Comparison of ENCODE assay signal across 8 cellular contexts in the genomic region with DNA sequence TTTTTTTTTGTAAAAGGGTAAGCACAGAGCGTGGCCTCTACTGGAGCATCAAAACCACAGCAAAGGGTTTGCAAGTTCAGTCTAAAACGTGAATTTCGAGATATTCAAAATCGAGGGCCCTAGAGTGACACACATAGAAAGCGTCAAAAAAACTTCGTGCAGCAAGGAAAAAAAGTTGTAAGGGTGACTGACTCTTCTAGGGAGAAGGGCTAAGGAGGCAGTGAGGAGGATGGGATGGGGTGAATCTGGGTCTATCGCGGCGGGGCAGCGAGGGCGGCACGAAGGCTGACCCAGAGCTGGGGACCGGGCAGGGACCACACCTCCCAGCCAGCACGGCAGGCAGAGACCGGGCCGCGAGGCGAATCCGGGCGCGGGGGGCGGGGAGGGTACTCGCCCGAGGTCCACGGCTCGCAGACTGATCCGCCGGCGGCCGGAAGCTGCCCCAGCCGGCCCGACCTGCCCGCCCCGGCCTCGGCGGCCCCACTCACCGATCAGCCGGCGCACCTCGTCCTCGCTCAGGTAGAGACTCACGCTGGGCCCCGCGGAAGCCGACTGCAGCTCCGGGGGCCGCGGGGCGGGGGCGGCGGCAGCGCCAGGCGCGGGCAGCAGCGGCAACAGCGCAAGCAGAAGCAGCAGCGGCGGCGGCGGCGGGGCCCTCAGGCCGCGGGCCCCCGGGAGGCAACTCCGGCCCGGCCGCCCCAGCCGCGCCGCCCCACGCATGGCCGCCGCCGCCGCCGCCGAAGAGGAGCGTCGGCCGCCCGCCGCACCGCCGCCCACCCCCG. TPM values are rescaled to one million over a fixed set of nuclear protein-coding genes. Genes with fewer than 3 reads are reported as not detected.
DNase-seq lines count a peak whose midpoint lies in the region; ATAC-seq and TF ChIP-seq lines count a peak whose summit lies in the region.

No MANE protein-coding gene starts in this region.

- no peak for TF ChIP-seq CTCF in AG04449 (IDR thresholded peaks at IDR 0.05; ENCODE audit: insufficient read depth, low read length, missing control alignments)
- no peak for TF ChIP-seq CTCF in fibroblast of the aortic adventitia (IDR thresholded peaks at IDR 0.05; ENCODE audit: insufficient read depth, low read length)
- no peak for TF ChIP-seq CTCF in neural cell (IDR thresholded peaks at IDR 0.05; ENCODE audit: poor library complexity, severe bottlenecking)
- no peak for TF ChIP-seq CTCF in suprapubic skin (IDR thresholded peaks at IDR 0.05)

- CTCF ChIA-PET in AG04449 (lab: Yijun Ruan, JAX) = interaction anchor here (0.6 to 4.7 kb wide), 6 partner anchors 10 to 115 kb away, joined by 3 to 26 read pairs (median 6); no protein-coding TSS in a partner anchor

- POLR2A ChIA-PET in AG04449 (lab: Yijun Ruan, JAX) = interaction anchor here (0.8 to 1.0 kb wide), 3 partner anchors 19 to 235 kb away, joined by 3 read pairs; a partner anchor contains a TSS

- peak overlapping the region; percentile 77 for H3K27ac Mint-ChIP-seq in activated T-helper 2 cell treated with anti-CD3 and anti-CD28 coated beads, Interferon-gamma antibody, Interleukin-2, Interleukin-4, amounts not matched to agents 10 μg/mL and 5 μg/mL and 100 μg/mL, durations not matched to agents 14 hours and 24 hours and 36 hours

- intact Hi-C loops in activated T-helper 2 cell treated with anti-CD3 and anti-CD28 coated beads, Interferon-gamma antibody, Interleukin-2, Interleukin-4, amounts not matched to agents 10 μg/mL and 5 μg/mL and 100 μg/mL, durations not matched to agents 14 hours and 24 hours and 36 hours (cut with micrococcal nuclease) = loop anchor here (2.0 to 5.0 kb wide), 4 partner anchors 17 to 677 kb away; a partner anchor contains a TSS

- WGBS in suprapubic skin = 1% methylated on average over 27 of the region's 85 CpGs

- peak overlapping the region; percentile 83 for H3K4me3 Mint-ChIP-seq in activated T-helper 2 cell treated with anti-CD3 and anti-CD28 coated beads, Interferon-gamma antibody, Interleukin-2, Interleukin-4, amounts not matched to agents 10 μg/mL and 5 μg/mL and 100 μg/mL, durations not matched to agents 14 hours and 24 hours and 36 hours (ENCODE audit: low read depth)

- peak overlapping the region; percentile 75 for H3K9ac ChIP-seq in neural cell (ENCODE audit: low read length)

- peak overlapping the region; percentile 86 for H3K4me3 ChIP-seq in AG04449 (ENCODE audit: low read depth, low read length)
- H3K4me3 ChIP-seq in fibroblast of the aortic adventitia (ENCODE audit: low read depth, low read length) = peak overlapping the region; percentile 71
- peak overlapping the region; percentile 88 for H3K4me3 ChIP-seq in neural cell (ENCODE audit: low read length)
- peak overlapping the region; percentile 83 for H3K4me3 ChIP-seq in suprapubic skin

- peaks cover 4% of the 10 kb centered on the region for H3K9me3 Mint-ChIP-seq in activated T-helper 2 cell treated with anti-CD3 and anti-CD28 coated beads, Interferon-gamma antibody, Interleukin-2, Interleukin-4, amounts not matched to agents 10 μg/mL and 5 μg/mL and 100 μg/mL, durations not matched to agents 14 hours and 24 hours and 36 hours

- peaks cover 45% of the 10 kb centered on the region for H3K4me1 ChIP-seq in suprapubic skin

- no peaks in the 10 kb centered on the region for H4K20me1 ChIP-seq in neural cell (ENCODE audit: insufficient read depth)

- H2AFZ ChIP-seq in neural cell (ENCODE audit: low read depth, low read length) = peak overlapping the region; percentile 24

- peaks cover 39% of the 10 kb centered on the region for H3K4me1 Mint-ChIP-seq in activated T-helper 2 cell treated with anti-CD3 and anti-CD28 coated beads, Interferon-gamma antibody, Interleukin-2, Interleukin-4, amounts not matched to agents 10 μg/mL and 5 μg/mL and 100 μg/mL, durations not matched to agents 14 hours and 24 hours and 36 hours (ENCODE audit: low read depth)

- DNase-seq in AG04449 (ENCODE audit: low read depth, low spot score) = no peak
- peak; percentile 73 for DNase-seq in OCI-M1 (lab: John Stamatoyannopoulos, UW)
- peak; percentile 20 for DNase-seq in activated T-helper 2 cell treated with anti-CD3 and anti-CD28 coated beads, Interferon-gamma antibody, Interleukin-2, Interleukin-4, amounts not matched to agents 10 μg/mL and 5 μg/mL and 100 μg/mL, durations not matched to agents 14 hours and 24 hours and 36 hours (ENCODE audit: low spot score)
- peak; percentile 33 for DNase-seq in fibroblast of the aortic adventitia (ENCODE audit: low read depth)
- DNase-seq in suprapubic skin (ENCODE audit: low spot score in 2 of 2) = peak; percentile 74 to 79

- H3K27me3 Mint-ChIP-seq in activated T-helper 2 cell treated with anti-CD3 and anti-CD28 coated beads, Interferon-gamma antibody, Interleukin-2, Interleukin-4, amounts not matched to agents 10 μg/mL and 5 μg/mL and 100 μg/mL, durations not matched to agents 14 hours and 24 hours and 36 hours (ENCODE audit: low read depth) = peaks cover 41% of the 10 kb centered on the region

- ATAC-seq in GM18861 (IDR thresholded peaks at IDR 0.05; ENCODE audit: unreplicated experiment) = peak; percentile 32
- ATAC-seq in HG03060 (IDR thresholded peaks at IDR 0.05; ENCODE audit: low read depth, unreplicated experiment) = peak; percentile 15

- peaks cover 49% of the 10 kb centered on the region for H3K79me2 ChIP-seq in neural cell (replicated peaks; ENCODE audit: insufficient read depth, low read length)

- no peaks in the 10 kb centered on the region for H3F3A ChIP-seq in neural cell (ENCODE audit: insufficient read depth, low read length, poor library complexity, severe bottlenecking)

- TF ChIP-seq EP300 in neural cell (conservative IDR thresholded peaks at IDR 0.05; ENCODE audit: poor library complexity, severe bottlenecking) (no peak), suprapubic skin (IDR thresholded peaks at IDR 0.05) (no peak)

- peak overlapping the region; percentile 72 for H3K4me2 ChIP-seq in neural cell (ENCODE audit: low read length)

- H3K27ac ChIP-seq in neural cell (ENCODE audit: low read length) = no peak overlapping the region
- peak overlapping the region; percentile 93 for H3K27ac ChIP-seq in suprapubic skin

- TF ChIP-seq RAD21 in neural cell (conservative IDR thresholded peaks at IDR 0.05) = no peak

- no peaks in the 10 kb centered on the region for H3K36me3 ChIP-seq in neural cell (ENCODE audit: insufficient read depth, low read length)
- no peaks in the 10 kb centered on the region for H3K36me3 ChIP-seq in suprapubic skin

- no peaks in the 10 kb centered on the region for H3K9me2 ChIP-seq in neural cell (ENCODE audit: insufficient read depth, low read length)

- peaks cover 2% of the 10 kb centered on the region for H3K36me3 Mint-ChIP-seq in activated T-helper 2 cell treated with anti-CD3 and anti-CD28 coated beads, Interferon-gamma antibody, Interleukin-2, Interleukin-4, amounts not matched to agents 10 μg/mL and 5 μg/mL and 100 μg/mL, durations not matched to agents 14 hours and 24 hours and 36 hours (ENCODE audit: low read depth)

- H3K9me3 ChIP-seq in neural cell (ENCODE audit: low read length) = no peaks in the 10 kb centered on the region
- H3K9me3 ChIP-seq in suprapubic skin = no peaks in the 10 kb centered on the region

- H3K27me3 ChIP-seq in neural cell (ENCODE audit: insufficient read depth, low read depth, low read length) (no peaks in the 10 kb centered on the region), suprapubic skin (no peaks in the 10 kb centered on the region)

- no peak for TF ChIP-seq POLR2A in suprapubic skin (IDR thresholded peaks at IDR 0.05)

TF ChIP-seq in neural cell, 6 proteins besides CTCF, POLR2A, EP300 and RAD21:
- TF ChIP-seq SMC3 (conservative IDR thresholded peaks at IDR 0.05; ENCODE audit: poor library complexity) (no peak), TAF1 (IDR thresholded peaks at IDR 0.05; ENCODE audit: low read depth) (no peak), EZH2 (IDR thresholded peaks at IDR 0.05; ENCODE audit: borderline replicate concordance, insufficient read depth, low read length, poor library complexity, severe bottlenecking) (no peak), POLR2AphosphoS5 (IDR thresholded peaks at IDR 0.05) (no peak), MXI1 (conservative IDR thresholded peaks at IDR 0.05; ENCODE audit: poor library complexity, severe bottlenecking) (no peak)
- TF ChIP-seq, protein P1, sequence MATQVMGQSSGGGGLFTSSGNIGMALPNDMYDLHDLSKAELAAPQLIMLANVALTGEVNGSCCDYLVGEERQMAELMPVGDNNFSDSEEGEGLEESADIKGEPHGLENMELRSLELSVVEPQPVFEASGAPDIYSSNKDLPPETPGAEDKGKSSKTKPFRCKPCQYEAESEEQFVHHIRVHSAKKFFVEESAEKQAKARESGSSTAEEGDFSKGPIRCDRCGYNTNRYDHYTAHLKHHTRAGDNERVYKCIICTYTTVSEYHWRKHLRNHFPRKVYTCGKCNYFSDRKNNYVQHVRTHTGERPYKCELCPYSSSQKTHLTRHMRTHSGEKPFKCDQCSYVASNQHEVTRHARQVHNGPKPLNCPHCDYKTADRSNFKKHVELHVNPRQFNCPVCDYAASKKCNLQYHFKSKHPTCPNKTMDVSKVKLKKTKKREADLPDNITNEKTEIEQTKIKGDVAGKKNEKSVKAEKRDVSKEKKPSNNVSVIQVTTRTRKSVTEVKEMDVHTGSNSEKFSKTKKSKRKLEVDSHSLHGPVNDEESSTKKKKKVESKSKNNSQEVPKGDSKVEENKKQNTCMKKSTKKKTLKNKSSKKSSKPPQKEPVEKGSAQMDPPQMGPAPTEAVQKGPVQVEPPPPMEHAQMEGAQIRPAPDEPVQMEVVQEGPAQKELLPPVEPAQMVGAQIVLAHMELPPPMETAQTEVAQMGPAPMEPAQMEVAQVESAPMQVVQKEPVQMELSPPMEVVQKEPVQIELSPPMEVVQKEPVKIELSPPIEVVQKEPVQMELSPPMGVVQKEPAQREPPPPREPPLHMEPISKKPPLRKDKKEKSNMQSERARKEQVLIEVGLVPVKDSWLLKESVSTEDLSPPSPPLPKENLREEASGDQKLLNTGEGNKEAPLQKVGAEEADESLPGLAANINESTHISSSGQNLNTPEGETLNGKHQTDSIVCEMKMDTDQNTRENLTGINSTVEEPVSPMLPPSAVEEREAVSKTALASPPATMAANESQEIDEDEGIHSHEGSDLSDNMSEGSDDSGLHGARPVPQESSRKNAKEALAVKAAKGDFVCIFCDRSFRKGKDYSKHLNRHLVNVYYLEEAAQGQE (IDR thresholded peaks at IDR 0.05; ENCODE audit: borderline replicate concordance) = no peak

RNA-seq across cellular contexts. Expression of a gene that starts 0.5 kb away (rescaled TPM):
- 15.8 and 18.4 TPM in 2 replicates for total RNA-seq in activated T-helper 2 cell treated with anti-CD3 and anti-CD28 coated beads, Interferon-gamma antibody, Interleukin-2, Interleukin-4, amounts not matched to agents 10 μg/mL and 5 μg/mL and 100 μg/mL, durations not matched to agents 14 hours and 24 hours and 36 hours
- total RNA-seq in fibroblast of the aortic adventitia (ENCODE audit: low replicate concordance) (36.5 and 87.2 TPM in 2 replicates), suprapubic skin (100 to 1,000 TPM in 1 of 4 donors, 10 to 100 TPM in 3; 65.5 to 214 (median 80.1) TPM)
- polyA plus RNA-seq in neural cell = 67.7 and 68.6 TPM in 2 replicates
- polyA minus RNA-seq in neural cell = 90.1 and 91.7 TPM in 2 replicates
